10 cellular contexts compared by ENCODE assay signal in the genomic region with DNA sequence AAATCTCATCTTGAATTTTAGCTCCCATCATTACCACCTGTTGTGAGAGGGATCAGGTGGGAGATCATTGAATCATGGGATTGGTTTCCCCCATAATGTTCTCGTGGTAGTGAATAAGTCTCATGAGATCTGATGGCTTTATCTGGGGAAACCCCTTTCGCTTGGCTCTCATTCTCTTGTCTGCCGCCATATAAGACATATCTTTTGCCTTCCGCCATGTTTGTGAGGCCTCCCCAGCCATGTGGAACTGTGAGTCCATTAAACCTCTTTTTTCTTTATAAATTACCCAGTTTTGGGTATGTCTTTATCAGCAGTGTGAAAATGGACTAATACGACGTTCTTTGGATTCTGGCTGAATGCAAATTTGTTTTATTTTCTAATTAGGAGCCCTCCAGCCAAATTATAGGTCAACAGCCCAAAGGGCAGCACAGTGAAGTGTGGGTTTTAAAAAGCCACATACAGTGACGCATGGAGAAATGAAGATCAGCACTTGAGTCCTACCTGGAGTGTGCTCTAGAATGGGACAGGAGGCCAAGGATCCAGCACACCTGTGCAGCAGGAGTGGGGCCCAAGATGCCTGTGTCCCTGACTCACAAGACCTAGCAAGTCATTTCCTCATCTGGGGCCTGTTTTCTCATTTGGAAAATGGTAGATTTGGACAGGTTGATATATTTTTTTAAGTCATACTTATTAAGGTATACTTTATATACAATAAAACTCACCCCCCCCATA.
"Had no signal": no experiment of that assay in that cellular context is flagged by ENCODE, and none has a peak within 500 bp of the region (broad histone marks: within the 10 kb centered on the region; RNA-seq: fewer than 3 reads in every experiment).

No MANE protein-coding gene starts in this region.

- H3K27ac ChIP-seq: GM23248, HL-60 had no signal

- H2AFZ ChIP-seq: GM23248 had no signal

- H3K27me3 Mint-ChIP-seq: IgD-negative memory B cell had no signal

- H3K4me3 Mint-ChIP-seq: HFFc6, IgD-negative memory B cell had no signal

- H3K4me3 ChIP-seq: GM23248, HAP-1 had no signal

- DNase-seq: GOT3, H7, HFFc6, KBM-7 had no signal

- H3K27ac Mint-ChIP-seq: HFFc6, IgD-negative memory B cell had no signal

- H3K9me3 Mint-ChIP-seq: HFFc6 had no signal

- H3K9me3 ChIP-seq: HAP-1 had no signal

- ATAC-seq: HCT116, HepG2 had no signal

- H3K36me3 Mint-ChIP-seq: IgD-negative memory B cell had no signal

- FAIRE-seq: HepG2 had no signal

- H3K36me3 ChIP-seq: HAP-1 had no signal

- H3K9ac ChIP-seq: GM23248 had no signal
